ENCODE assay signal across 1 cellular context in genomic region chr10:102064868-102065560, GRCh38.
TF ChIP-seq lines count a peak whose summit lies in the region.

HPS6 (plus strand) TSS chr10:102065349; CDS start chr10:102065475, 126 bp downstream.

TF ChIP-seq in GM12878, 131 proteins besides CTCF, POLR2A, EP300 and RAD21 (continued from another document and continues in another):
- TF ChIP-seq CEBPZ (IDR thresholded peaks at IDR 0.05; ENCODE audit: low read depth, low read length) = no peak
- no peak; the same call in 1 of the 2 replicates for TF ChIP-seq IRF3 (IDR thresholded peaks at IDR 0.05)
- TF ChIP-seq SKIL (IDR thresholded peaks at IDR 0.05; ENCODE audit: low read depth, poor library complexity, severe bottlenecking) = peak; percentile 29
- 0 out of 2 replicates have a peak, but pooled peaks have one; percentile 31 for TF ChIP-seq TCF3 (IDR thresholded peaks at IDR 0.05; ENCODE audit: borderline replicate concordance, insufficient read depth, low read depth, low read length)
- TF ChIP-seq BRCA1 (IDR thresholded peaks at IDR 0.05; ENCODE audit: low read depth, low read length) = no peak
- TF ChIP-seq POU2F2 (IDR thresholded peaks at IDR 0.05; ENCODE audit: borderline replicate concordance, low read depth, low read length) = no peak; the same call in 2 of the 3 replicates
- TF ChIP-seq ZNF24 (IDR thresholded peaks at IDR 0.05) = no peak
- no peak for TF ChIP-seq SIX5 (IDR thresholded peaks at IDR 0.05; ENCODE audit: low read depth, low read length, severe bottlenecking)
- no peak for TF ChIP-seq RB1 (IDR thresholded peaks at IDR 0.05; ENCODE audit: borderline replicate concordance)
- peak; percentile 91 for TF ChIP-seq MXI1 (IDR thresholded peaks at IDR 0.05; ENCODE audit: low read depth, low read length)
- no peak for TF ChIP-seq MTA3 (IDR thresholded peaks at IDR 0.05; ENCODE audit: borderline replicate concordance, low read length)
- TF ChIP-seq MEF2B (IDR thresholded peaks at IDR 0.05; ENCODE audit: partially characterized antibody, poor library complexity, severe bottlenecking) = peak; percentile 69
- no peak for TF ChIP-seq JUND (IDR thresholded peaks at IDR 0.05; ENCODE audit: low read depth, low read length)
- TF ChIP-seq KDM1A (IDR thresholded peaks at IDR 0.05; ENCODE audit: borderline replicate concordance) = no peak
- peak; percentile 95 for TF ChIP-seq CREB1 (IDR thresholded peaks at IDR 0.05; ENCODE audit: low read depth)
- no peak for TF ChIP-seq JUNB (IDR thresholded peaks at IDR 0.05)
- TF ChIP-seq NR2C1 (IDR thresholded peaks at IDR 0.05) = no peak
- TF ChIP-seq BCLAF1 (IDR thresholded peaks at IDR 0.05) = no peak
- TF ChIP-seq NFYA (IDR thresholded peaks at IDR 0.05; ENCODE audit: borderline replicate concordance, low read depth, low read length) = no peak
- TF ChIP-seq CBFB (IDR thresholded peaks at IDR 0.05; ENCODE audit: low read depth) = no peak
- no peak for TF ChIP-seq GABPA (IDR thresholded peaks at IDR 0.05; ENCODE audit: low read depth)
- TF ChIP-seq ZBTB11 (CRISPR knock-in tag; IDR thresholded peaks at IDR 0.05) = no peak
- no peak for TF ChIP-seq RFX5 (IDR thresholded peaks at IDR 0.05; ENCODE audit: low read depth, low read length)
- no peak for TF ChIP-seq HDGF (IDR thresholded peaks at IDR 0.05)
- no peak for TF ChIP-seq PKNOX1 (IDR thresholded peaks at IDR 0.05)
- TF ChIP-seq NFIC (IDR thresholded peaks at IDR 0.05; ENCODE audit: low read depth, low read length) = no peak
- no peak; a peak in 1 of 3 replicates for TF ChIP-seq EGR1 (IDR thresholded peaks at IDR 0.05; ENCODE audit: borderline replicate concordance in 1 of 2, low read depth in 2 of 2, low read length in 2 of 2)
- TF ChIP-seq HDAC2 (IDR thresholded peaks at IDR 0.05) = no peak
- TF ChIP-seq BHLHE40 (IDR thresholded peaks at IDR 0.05; ENCODE audit: borderline replicate concordance in 1 of 2, low read depth in 2 of 2, low read length in 1 of 2) = peak; percentile 26 to 80; a peak in 3 of 4 replicates
- peak; percentile 59 for TF ChIP-seq NR2F1 (conservative IDR thresholded peaks at IDR 0.05)
- TF ChIP-seq ZZZ3 (IDR thresholded peaks at IDR 0.05; ENCODE audit: control insufficient read depth, insufficient read length, low read depth) = no peak
- TF ChIP-seq ZNF207 (IDR thresholded peaks at IDR 0.05; ENCODE audit: borderline replicate concordance) = peak; percentile 21; the same call in 1 of the 2 replicates
- TF ChIP-seq STAT3 (IDR thresholded peaks at IDR 0.05; ENCODE audit: low read depth, low read length) = no peak
- TF ChIP-seq FOS (IDR thresholded peaks at IDR 0.05; ENCODE audit: borderline replicate concordance, extremely low read depth, insufficient read length) = no peak
- TF ChIP-seq SUZ12 (IDR thresholded peaks at IDR 0.05; ENCODE audit: unreplicated experiment) = no peak
- peak; percentile 60; the same call in 1 of the 2 replicates for TF ChIP-seq PML (IDR thresholded peaks at IDR 0.05; ENCODE audit: low read length)
- TF ChIP-seq POLR2AphosphoS2 (IDR thresholded peaks at IDR 0.05; ENCODE audit: low read depth, low read length) = peak; percentile 69; the same call in 1 of the 2 replicates
- peak; percentile 62 for TF ChIP-seq CHD2 (IDR thresholded peaks at IDR 0.05; ENCODE audit: borderline replicate concordance, low read depth, low read length)
- TF ChIP-seq MYB (IDR thresholded peaks at IDR 0.05; ENCODE audit: borderline replicate concordance, low read depth, low read length) = no peak
- TF ChIP-seq SREBF1 (IDR thresholded peaks at IDR 0.05; ENCODE audit: low read length) = no peak
- peak; percentile 68 for TF ChIP-seq RELB (IDR thresholded peaks at IDR 0.05; ENCODE audit: low read depth)
- 0 out of 2 replicates have a peak, but pooled peaks have one; percentile 14 for TF ChIP-seq SPI1 (IDR thresholded peaks at IDR 0.05; ENCODE audit: borderline replicate concordance, insufficient read depth, low read depth, low read length)
- no peak for TF ChIP-seq CHD4 (IDR thresholded peaks at IDR 0.05)
- TF ChIP-seq TARDBP (IDR thresholded peaks at IDR 0.05; ENCODE audit: borderline replicate concordance) = 0 out of 2 replicates have a peak, but pooled peaks have one; percentile 18
- no peak for TF ChIP-seq WRNIP1 (IDR thresholded peaks at IDR 0.05; ENCODE audit: borderline replicate concordance, low read depth, low read length)
- peak; percentile 62; the same call in 1 of the 2 replicates for TF ChIP-seq SIN3A (IDR thresholded peaks at IDR 0.05; ENCODE audit: low read depth, low read length)
